ENCODE assay signal across 20 cellular contexts in genomic region chr19:1089126-1089771, GRCh38. TPM values are rescaled to one million over a fixed set of nuclear protein-coding genes. Genes with fewer than 3 reads are reported as not detected.
DNase-seq lines count a peak whose midpoint lies in the region; FAIRE-seq and TF ChIP-seq lines count a peak whose summit lies in the region.
"Had no signal": no experiment of that assay in that cellular context is flagged by ENCODE, and none has a peak within 500 bp of the region (broad histone marks: within the 10 kb centered on the region; RNA-seq: fewer than 3 reads in every experiment).

No MANE protein-coding gene starts in this region.

- POLR2A ChIA-PET in H1 (lab: Charles Lee; ENCODE audit: partially characterized antibody), result interaction anchor here (0.6 to 10.3 kb wide), 18 partner anchors 8 to 180 kb away, joined by 3 to 116 read pairs (median 4); partner anchors contain the start of genes ARHGAP45, CIRBP and GPX4

- H2BK120ac ChIP-seq in H1 (replicated peaks; ENCODE audit: low read depth, low read length), result no peak overlapping the region

- no peak overlapping the region for H3K4me2 ChIP-seq in H1 (ENCODE audit: insufficient read depth in 1 of 2, low read depth in 2 of 2, low read length in 2 of 2)
- H3K4me2 ChIP-seq: KMS-11, neural progenitor cell had no signal

- no peak overlapping the region for H3K18ac ChIP-seq in H1 (ENCODE audit: extremely low read depth, low read length)

- peaks cover 3% of the 10 kb centered on the region for H3K23me2 ChIP-seq in H1 (ENCODE audit: low read depth, low read length)

- no peak overlapping the region for H3K9ac ChIP-seq in H1 (replicated peaks in 1 of 4; ENCODE audit: extremely low read depth in 1 of 4, low read depth in 3 of 4, low read length in 3 of 4)
- H3K9ac ChIP-seq: KMS-11, neural progenitor cell had no signal

- H3K27me3 Mint-ChIP-seq in activated naive CD4-positive, alpha-beta T cell treated with anti-CD3 and anti-CD28 coated beads, Interleukin-2, amount 10 ng/mL, durations not matched to agents 7 days and 5 days, result peaks cover 5% of the 10 kb centered on the region
- H3K27me3 Mint-ChIP-seq in IgD-negative memory B cell, result no peaks in the 10 kb centered on the region
- peaks cover 11 to 18% (median 13%) of the 10 kb centered on the region in 3 donors for H3K27me3 Mint-ChIP-seq in immature natural killer cell (ENCODE audit: low read depth in 3 of 3)
- H3K27me3 Mint-ChIP-seq: activated naive CD4-positive, alpha-beta T cell treated with anti-CD3 and anti-CD28 coated beads, Interleukin-2, amount 50 U/mL, for 24 hours; type B pancreatic cell had no signal

- peaks cover 4 to 54% (median 25%) of the 10 kb centered on the region in 4 experiments; a peak in 7 of 8 replicates for H3K36me3 ChIP-seq in H1 (ENCODE audit: control insufficient read depth in 2 of 4, insufficient read depth in 4 of 4, low read length in 3 of 4)
- peaks cover 54% of the 10 kb centered on the region for H3K36me3 ChIP-seq in suprapubic skin
- H3K36me3 ChIP-seq: neural progenitor cell had no signal

- H3K4me1 Mint-ChIP-seq in activated naive CD4-positive, alpha-beta T cell treated with anti-CD3 and anti-CD28 coated beads, Interleukin-2, amount 10 ng/mL, durations not matched to agents 7 days and 5 days, result peaks cover 59% of the 10 kb centered on the region
- peaks cover 14 to 26% (median 20%) of the 10 kb centered on the region in 3 donors for H3K4me1 Mint-ChIP-seq in IgD-negative memory B cell
- peaks cover 30 to 42% of the 10 kb centered on the region in 2 donors for H3K4me1 Mint-ChIP-seq in immature natural killer cell

- H2AFZ ChIP-seq in H1 (ENCODE audit: low read length), result no peak overlapping the region
- H2AFZ ChIP-seq: neural progenitor cell had no signal

- H3K9me3 ChIP-seq in H1 (ENCODE audit: insufficient read depth in 2 of 2, low read depth in 1 of 2, low read length in 1 of 2) (no peaks in the 10 kb centered on the region), suprapubic skin (no peaks in the 10 kb centered on the region)

- H3K27ac ChIP-seq in H1 (ENCODE audit: low read depth, low read length) (no peak overlapping the region), suprapubic skin (peak overlapping the region; percentile 11)
- H3K27ac ChIP-seq: KMS-11, neural progenitor cell had no signal

- H3K79me1 ChIP-seq in H1 (ENCODE audit: low read depth, low read length), result peaks cover 8% of the 10 kb centered on the region

- no peak overlapping the region for H4K5ac ChIP-seq in H1 (ENCODE audit: insufficient read length, low read depth, low read length)

- H2AK5ac ChIP-seq in H1 (ENCODE audit: low read depth, low read length), result no peak overlapping the region

- no peak overlapping the region for H2BK12ac ChIP-seq in H1 (ENCODE audit: low read depth, low read length)

- H4K8ac ChIP-seq in H1 (ENCODE audit: extremely low read depth, insufficient read depth, low read length), result peak overlapping the region; percentile 11; the same call in 1 of the 2 replicates

- H3K14ac ChIP-seq in H1 (ENCODE audit: insufficient read length), result no peak overlapping the region

- no peak overlapping the region for H3K4ac ChIP-seq in H1 (replicated peaks; ENCODE audit: insufficient read length, low read depth, low read length)

- no peak overlapping the region for H2BK20ac ChIP-seq in H1 (ENCODE audit: low read length)

- TF ChIP-seq POLR2A in H1 (IDR thresholded peaks at IDR 0.05; ENCODE audit: control extremely low read depth in 1 of 2, low read depth in 2 of 2, low read length in 2 of 2), result 0 out of 3 replicates have a peak, but pooled peaks of 1 of the 2 experiments have one; percentile 3
- TF ChIP-seq POLR2A in suprapubic skin (IDR thresholded peaks at IDR 0.05), result no peak

- peak overlapping the region; percentile 88 for H3K27ac Mint-ChIP-seq in activated naive CD4-positive, alpha-beta T cell treated with anti-CD3 and anti-CD28 coated beads, Interleukin-2, amount 10 ng/mL, durations not matched to agents 7 days and 5 days
- H3K27ac Mint-ChIP-seq in IgD-negative memory B cell (peak overlapping the region in 2 of 3 donors; percentile 23 to 86), immature natural killer cell (peak overlapping the region in 2 of 6 donors; percentile 20 to 30)
- H3K27ac Mint-ChIP-seq: activated naive CD4-positive, alpha-beta T cell treated with anti-CD3 and anti-CD28 coated beads, Interleukin-2, amount 50 U/mL, for 24 hours; brain; neural progenitor cell; type B pancreatic cell had no signal

- no peak overlapping the region for H3K23ac ChIP-seq in H1 (ENCODE audit: insufficient read length)

- H3K27me3 ChIP-seq in H1 (replicated peaks in 1 of 4; ENCODE audit: control insufficient read depth in 3 of 4, extremely low read depth in 1 of 4, insufficient read depth in 3 of 4, low read length in 3 of 4) (no peaks in the 10 kb centered on the region; a peak in 1 of 7 replicates), suprapubic skin (no peaks in the 10 kb centered on the region)
- H3K27me3 ChIP-seq: neural progenitor cell had no signal

- H4K91ac ChIP-seq in H1 (replicated peaks; ENCODE audit: insufficient read length, low read length), result no peak overlapping the region

- 90% methylated on average over 15 of the region's 32 CpGs; no CpG with 5 or more reads in 1 of the 2 experiments for WGBS in H1 (ENCODE audit: extremely low coverage in 1 of 2, insufficient coverage in 1 of 2, insufficient read length in 1 of 2, insufficient replicate concordance in 2 of 2, low coverage in 1 of 2, low lambda C conversion rate in 2 of 2, missing lambda C conversion rate in 1 of 2), 2 experiments
- WGBS in suprapubic skin, result 90% methylated on average over 2 of the region's 32 CpGs

- H3K4me3 ChIP-seq in H1 (ENCODE audit: extremely low read depth in 1 of 4, insufficient read depth in 2 of 4, low read depth in 3 of 4, low read length in 4 of 4) (no peak overlapping the region), suprapubic skin (no peak overlapping the region)
- H3K4me3 ChIP-seq: neural progenitor cell had no signal

- no peaks in the 10 kb centered on the region for H3K9me3 Mint-ChIP-seq in activated naive CD4-positive, alpha-beta T cell treated with anti-CD3 and anti-CD28 coated beads, Interleukin-2, amount 10 ng/mL, durations not matched to agents 7 days and 5 days
- H3K9me3 Mint-ChIP-seq in IgD-negative memory B cell (no peaks in the 10 kb centered on the region), immature natural killer cell (no peaks in the 10 kb centered on the region)
- H3K9me3 Mint-ChIP-seq: activated naive CD4-positive, alpha-beta T cell treated with anti-CD3 and anti-CD28 coated beads, Interleukin-2, amount 50 U/mL, for 24 hours; brain; neural progenitor cell; type B pancreatic cell had no signal

- H2BK15ac ChIP-seq in H1 (ENCODE audit: low read length), result no peak overlapping the region

- H3K4me1 ChIP-seq in H1 (replicated peaks in 1 of 4; ENCODE audit: control insufficient read depth in 3 of 4, insufficient read depth in 4 of 4, low read length in 3 of 4) (peaks cover 0 to 8% (median 4%) of the 10 kb centered on the region in 4 experiments; a peak in 4 of 7 replicates), suprapubic skin (peaks cover 48% of the 10 kb centered on the region)

- TF ChIP-seq EP300 in H1 (IDR thresholded peaks at IDR 0.05; ENCODE audit: borderline replicate concordance in 1 of 2, low read depth in 2 of 2, low read length in 2 of 2) (no peak), suprapubic skin (IDR thresholded peaks at IDR 0.05) (no peak)

- peaks cover 2 to 11% of the 10 kb centered on the region in 2 experiments for H3K79me2 ChIP-seq in H1 (ENCODE audit: control insufficient read depth in 1 of 2, insufficient read depth in 2 of 2, low read length in 2 of 2)

- CTCF ChIA-PET in activated naive CD4-positive, alpha-beta T cell treated with anti-CD3 and anti-CD28 coated beads, Interleukin-2, amount 10 ng/mL, durations not matched to agents 7 days and 5 days (lab: Charles Lee), result interaction anchor here (0.6 to 1.8 kb wide), 2 partner anchors 11 to 61 kb away, joined by 3 to 4 read pairs; no protein-coding TSS in a partner anchor
- CTCF ChIA-PET in H1 (lab: Charles Lee; ENCODE audit: partially characterized antibody), result interaction anchor here (1.0 to 3.0 kb wide), 6 partner anchors 13 to 210 kb away, joined by 3 to 10 read pairs (median 6); no protein-coding TSS in a partner anchor

- no peak overlapping the region for H3K56ac ChIP-seq in H1 (replicated peaks; ENCODE audit: insufficient read length, low read depth, low read length)

- no peak overlapping the region for H3K4me3 Mint-ChIP-seq in activated naive CD4-positive, alpha-beta T cell treated with anti-CD3 and anti-CD28 coated beads, Interleukin-2, amount 10 ng/mL, durations not matched to agents 7 days and 5 days
- H3K4me3 Mint-ChIP-seq in IgD-negative memory B cell, result no peak overlapping the region
- no peak overlapping the region for H3K4me3 Mint-ChIP-seq in immature natural killer cell
- H3K4me3 Mint-ChIP-seq: activated naive CD4-positive, alpha-beta T cell treated with anti-CD3 and anti-CD28 coated beads, Interleukin-2, amount 50 U/mL, for 24 hours; brain; neural progenitor cell; type B pancreatic cell had no signal

- TF ChIP-seq CTCF in H1 (IDR thresholded peaks at IDR 0.05; ENCODE audit: control extremely low read depth in 1 of 3, insufficient read depth in 1 of 3, low read depth in 1 of 3, low read length in 3 of 3) (no peak), suprapubic skin (IDR thresholded peaks at IDR 0.05) (no peak)

- H2BK5ac ChIP-seq in H1 (ENCODE audit: low read depth, low read length), result no peak overlapping the region; the same call in 1 of the 2 replicates

- DNase-seq in activated naive CD4-positive, alpha-beta T cell treated with anti-CD3 and anti-CD28 coated beads, Interleukin-2, amount 10 ng/mL, durations not matched to agents 7 days and 5 days, result no peak
- no peak for DNase-seq in activated naive CD4-positive, alpha-beta T cell treated with anti-CD3 and anti-CD28 coated beads, Interleukin-2, amount 50 U/mL, for 16 hours
- DNase-seq in H1 (ENCODE audit: low read depth in 1 of 2, low spot score in 2 of 2) (no peak), suprapubic skin (ENCODE audit: low spot score in 2 of 2) (no peak), immature natural killer cell (no peak), NCI-H2107 treated with DMSO at 0.1 percent for 48 hours (lab: John Stamatoyannopoulos, UW; ENCODE audit: unreplicated experiment) (no peak), HuH-7.5 (ENCODE audit: low spot score) (no peak)
- DNase-seq: activated CD4-positive, alpha-beta T cell treated with anti-CD3 and anti-CD28 coated beads for 1 hour; cortex of kidney; HCEC 1CT; NCI-H1930; NCI-H510A; SHP77 treated with DMSO at 0.1 percent for 48 hours had no signal

- no peak for FAIRE-seq in H1 (lab: Jason Lieb, UNC)
- FAIRE-seq: keratinocyte had no signal

- peaks cover 31% of the 10 kb centered on the region for H3K36me3 Mint-ChIP-seq in activated naive CD4-positive, alpha-beta T cell treated with anti-CD3 and anti-CD28 coated beads, Interleukin-2, amount 10 ng/mL, durations not matched to agents 7 days and 5 days
- no peaks in the 10 kb centered on the region for H3K36me3 Mint-ChIP-seq in IgD-negative memory B cell
- H3K36me3 Mint-ChIP-seq in immature natural killer cell, result peaks cover 4 to 16% (median 11%) of the 10 kb centered on the region in 3 donors
- H3K36me3 Mint-ChIP-seq: type B pancreatic cell had no signal

- TF ChIP-seq RAD21 in H1 (IDR thresholded peaks at IDR 0.05 in 1 of 2, conservative IDR thresholded peaks at IDR 0.05 in 1 of 2; ENCODE audit: low read depth in 2 of 2, low read length in 2 of 2), result no peak

- H4K20me1 ChIP-seq in H1 (replicated peaks in 1 of 2; ENCODE audit: control insufficient read depth in 1 of 2, insufficient read depth in 2 of 2, low read length in 2 of 2), result peaks cover 7 to 24% of the 10 kb centered on the region in 2 experiments

RNA-seq across cellular contexts. Expression of gene POLR2E, which starts 5.9 kb away (rescaled TPM):
- polyA plus RNA-seq in IgD-negative memory B cell, result 237 TPM
- total RNA-seq in H1 (2021; fragmentation: NEBNext Ultra II Directional; extraction: Animal tissue kit (Norgen Biotek cat#: 25700)), result 274 and 281 TPM in 2 replicates
- polyA plus RNA-seq in H1 (2011; rRNA removed), result 381 and 483 TPM in 2 replicates
- 378 TPM for polyA plus RNA-seq in H1 (2011; cell fraction: cytosol; rRNA removed)
- 283 TPM for polyA plus RNA-seq in H1 (2011; cell fraction: nucleus; rRNA removed)
- 286 to 416 TPM (median 379 TPM) in 4 replicates for polyA plus RNA-seq in H1 (2012, experiment 1 of 2)
- 296 TPM for polyA plus RNA-seq in H1 (2012, experiment 2 of 2)
- polyA plus RNA-seq in H1 (2013, experiment 1 of 2), result 195 TPM
- polyA plus RNA-seq in H1 (2013, experiment 2 of 2), result 204 TPM
- polyA minus RNA-seq in H1 (2011; rRNA and poly(A)+ RNA removed), result 110 and 140 TPM in 2 replicates
- 128 TPM for polyA minus RNA-seq in H1 (2011; cell fraction: cytosol; rRNA and poly(A)+ RNA removed)
- polyA minus RNA-seq in H1 (2011; cell fraction: nucleus; rRNA and poly(A)+ RNA removed), result 125 TPM
- total RNA-seq in suprapubic skin, result 100 to 1,000 TPM in 3 of 4 donors, 10 to 100 TPM in 1; 84.1 to 142 (median 111) TPM
- 100 to 1,000 TPM; 182 to 288 (median 237) TPM for polyA plus RNA-seq in immature natural killer cell

RNA-seq across cellular contexts. Expression of gene GPX4, which starts 14.5 kb away (rescaled TPM):
- polyA plus RNA-seq in IgD-negative memory B cell (460 TPM), H1 (2011; rRNA removed) (693 and 947 TPM in 2 replicates), immature natural killer cell (100 to 1,000 TPM; 225 to 320 (median 280) TPM)
- 342 and 355 TPM in 2 replicates for total RNA-seq in H1 (2021; fragmentation: NEBNext Ultra II Directional; extraction: Animal tissue kit (Norgen Biotek cat#: 25700))
- polyA plus RNA-seq in H1 (2011; cell fraction: cytosol; rRNA removed), result 779 TPM
- polyA plus RNA-seq in H1 (2011; cell fraction: nucleus; rRNA removed), result 730 TPM
- 475 to 711 TPM (median 640 TPM) in 4 replicates for polyA plus RNA-seq in H1 (2012, experiment 1 of 2)
- 958 TPM for polyA plus RNA-seq in H1 (2012, experiment 2 of 2)
- polyA plus RNA-seq in H1 (2013, experiment 1 of 2), result 575 TPM
- 562 TPM for polyA plus RNA-seq in H1 (2013, experiment 2 of 2)
- polyA minus RNA-seq in H1 (2011; rRNA and poly(A)+ RNA removed), result 186 and 191 TPM in 2 replicates
- 297 TPM for polyA minus RNA-seq in H1 (2011; cell fraction: cytosol; rRNA and poly(A)+ RNA removed)
- polyA minus RNA-seq in H1 (2011; cell fraction: nucleus; rRNA and poly(A)+ RNA removed), result 155 TPM
- 100 to 1,000 TPM; 267 to 359 (median 344) TPM for total RNA-seq in suprapubic skin

RNA-seq across cellular contexts. Expression of gene ARHGAP45, which starts 22.3 kb away (rescaled TPM):
- 391 TPM for polyA plus RNA-seq in IgD-negative memory B cell
- 41.8 and 43.6 TPM in 2 replicates for total RNA-seq in H1 (2021; fragmentation: NEBNext Ultra II Directional; extraction: Animal tissue kit (Norgen Biotek cat#: 25700))
- polyA plus RNA-seq in H1 (2011; rRNA removed), result 31.4 and 40.2 TPM in 2 replicates
- polyA plus RNA-seq in H1 (2011; cell fraction: cytosol; rRNA removed), result 36.8 TPM
- 67.4 TPM for polyA plus RNA-seq in H1 (2011; cell fraction: nucleus; rRNA removed)
- polyA plus RNA-seq in H1 (2012, experiment 1 of 2), result 26.5 to 43.1 TPM (median 35.3 TPM) in 4 replicates
- 29.2 TPM for polyA plus RNA-seq in H1 (2012, experiment 2 of 2)
- polyA plus RNA-seq in H1 (2013, experiment 1 of 2), result 16.7 TPM
- polyA plus RNA-seq in H1 (2013, experiment 2 of 2), result 16.2 TPM
- 13.6 and 19.9 TPM in 2 replicates for polyA minus RNA-seq in H1 (2011; rRNA and poly(A)+ RNA removed)
- 28.4 TPM for polyA minus RNA-seq in H1 (2011; cell fraction: cytosol; rRNA and poly(A)+ RNA removed)
- polyA minus RNA-seq in H1 (2011; cell fraction: nucleus; rRNA and poly(A)+ RNA removed), result 25.1 TPM
- total RNA-seq in suprapubic skin, result 10 to 100 TPM; 11.5 to 13.4 (median 12.6) TPM
- 100 to 1,000 TPM; 164 to 417 (median 169) TPM for polyA plus RNA-seq in immature natural killer cell

RNA-seq across cellular contexts. Expression of gene ABCA7, which starts 49.3 kb away (rescaled TPM):
- polyA plus RNA-seq in IgD-negative memory B cell (21.4 TPM), H1 (2011; rRNA removed) (10.4 and 17.4 TPM in 2 replicates), immature natural killer cell (10 to 100 TPM in 1 of 3 donors, 1 to 10 TPM in 2; 4.5 to 13.3 (median 5.2) TPM)
- 25.6 and 29.7 TPM in 2 replicates for total RNA-seq in H1 (2021; fragmentation: NEBNext Ultra II Directional; extraction: Animal tissue kit (Norgen Biotek cat#: 25700))
- 11.0 TPM for polyA plus RNA-seq in H1 (2011; cell fraction: cytosol; rRNA removed)
- polyA plus RNA-seq in H1 (2011; cell fraction: nucleus; rRNA removed), result 75.8 TPM
- polyA plus RNA-seq in H1 (2012, experiment 1 of 2), result 24.0 to 35.6 TPM (median 26.9 TPM) in 4 replicates
- polyA plus RNA-seq in H1 (2012, experiment 2 of 2), result 20.8 TPM
- polyA plus RNA-seq in H1 (2013, experiment 1 of 2), result 22.9 TPM
- polyA plus RNA-seq in H1 (2013, experiment 2 of 2), result 19.2 TPM
- 7.3 and 11.6 TPM in 2 replicates for polyA minus RNA-seq in H1 (2011; rRNA and poly(A)+ RNA removed)
- 17.7 TPM for polyA minus RNA-seq in H1 (2011; cell fraction: cytosol; rRNA and poly(A)+ RNA removed)
- 32.0 TPM for polyA minus RNA-seq in H1 (2011; cell fraction: nucleus; rRNA and poly(A)+ RNA removed)
- total RNA-seq in suprapubic skin, result 10 to 100 TPM; 29.8 to 97.6 (median 47.5) TPM
